Comparison of ENCODE assay signal across 9 cellular contexts in genomic region chr4:114384629-114385028, GRCh38.
DNase-seq lines count a peak whose midpoint lies in the region; ATAC-seq and TF ChIP-seq lines count a peak whose summit lies in the region.
"Had no signal": no experiment of that assay in that cellular context is flagged by ENCODE, and none has a peak within 500 bp of the region (broad histone marks: within the 10 kb centered on the region; RNA-seq: fewer than 3 reads in every experiment).

No MANE protein-coding gene starts in this region.

- H3K27ac ChIP-seq in ovary: no peak overlapping the region

- H3K4me1 ChIP-seq in ovary (ENCODE audit: insufficient read depth): no peaks in the 10 kb centered on the region

- H3K27me3 ChIP-seq in ovary (no peaks in the 10 kb centered on the region), MG63 (no peaks in the 10 kb centered on the region)

- H3K36me3 Mint-ChIP-seq in chondrocyte (ENCODE audit: low read depth) (no peaks in the 10 kb centered on the region), neural crest cell (ENCODE audit: low read depth) (no peaks in the 10 kb centered on the region)
- H3K36me3 Mint-ChIP-seq in effector memory CD8-positive, alpha-beta T cell (ENCODE audit: insufficient read depth): no peaks in the 10 kb centered on the region
- H3K36me3 Mint-ChIP-seq: naive B cell had no signal

- ATAC-seq in effector memory CD8-positive, alpha-beta T cell (replicated peaks): no peak

- H3K27me3 Mint-ChIP-seq in chondrocyte (ENCODE audit: low read depth) (peaks cover 16% of the 10 kb centered on the region), neural crest cell (ENCODE audit: low read depth) (no peaks in the 10 kb centered on the region)
- H3K27me3 Mint-ChIP-seq in effector memory CD8-positive, alpha-beta T cell: peaks cover 4 to 6% of the 10 kb centered on the region in 2 donors

- TF ChIP-seq POLR2A in NB4 (IDR thresholded peaks at IDR 0.05; ENCODE audit: extremely low read depth, insufficient read length): no peak
- no peak for TF ChIP-seq POLR2A in ovary (IDR thresholded peaks at IDR 0.05)

- no peaks in the 10 kb centered on the region for H3K9me3 ChIP-seq in ovary
- no peaks in the 10 kb centered on the region for H3K9me3 ChIP-seq in MG63

- H3K4me3 Mint-ChIP-seq in chondrocyte (ENCODE audit: unreplicated experiment) (no peak overlapping the region), neural crest cell (no peak overlapping the region)
- no peak overlapping the region for H3K4me3 Mint-ChIP-seq in effector memory CD8-positive, alpha-beta T cell
- H3K4me3 Mint-ChIP-seq: naive B cell had no signal

- TF ChIP-seq EP300 in ovary (IDR thresholded peaks at IDR 0.05): no peak

- H3K27ac Mint-ChIP-seq in chondrocyte (ENCODE audit: unreplicated experiment) (no peak overlapping the region), neural crest cell (ENCODE audit: unreplicated experiment) (no peak overlapping the region)
- H3K27ac Mint-ChIP-seq in effector memory CD8-positive, alpha-beta T cell: no peak overlapping the region
- H3K27ac Mint-ChIP-seq: naive B cell had no signal

- peaks cover 22% of the 10 kb centered on the region for H3K4me1 Mint-ChIP-seq in chondrocyte (ENCODE audit: low read depth)
- H3K4me1 Mint-ChIP-seq in neural crest cell: no peaks in the 10 kb centered on the region
- H3K4me1 Mint-ChIP-seq in effector memory CD8-positive, alpha-beta T cell (ENCODE audit: low read depth in 2 of 2): no peaks in the 10 kb centered on the region
- H3K4me1 Mint-ChIP-seq: naive B cell had no signal

- peak; percentile 25 for TF ChIP-seq CTCF in NB4 (IDR thresholded peaks at IDR 0.05; ENCODE audit: low read depth, low read length)
- peak; percentile 91 for TF ChIP-seq CTCF in chondrocyte (IDR thresholded peaks at IDR 0.05)
- peak; percentile 77 for TF ChIP-seq CTCF in neural crest cell (conservative IDR thresholded peaks at IDR 0.05)
- TF ChIP-seq CTCF in ovary (IDR thresholded peaks at IDR 0.05): no peak

- intact Hi-C loops in ovary (cut with DNase I): loop anchor here in 2 of 4 donors (5.0 kb wide), 2 partner anchors 432 to 628 kb away; no protein-coding TSS in a partner anchor

- H3K36me3 ChIP-seq in ovary (no peaks in the 10 kb centered on the region), MG63 (no peaks in the 10 kb centered on the region)

- H3K4me3 ChIP-seq in NB4 (ENCODE audit: low read depth, low read length) (no peak overlapping the region), ovary (no peak overlapping the region), MG63 (no peak overlapping the region)

- WGBS in ovary, 3 donors: 4 to 6% (median 6%) methylated on average over 4 of the region's 4 CpGs

- no peaks in the 10 kb centered on the region for H3K9me3 Mint-ChIP-seq in chondrocyte (ENCODE audit: low read depth)
- no peaks in the 10 kb centered on the region for H3K9me3 Mint-ChIP-seq in neural crest cell
- no peaks in the 10 kb centered on the region for H3K9me3 Mint-ChIP-seq in effector memory CD8-positive, alpha-beta T cell

- DNase-seq in DMS 273 (lab: John Stamatoyannopoulos, UW; ENCODE audit: unreplicated experiment) (peak; percentile 54), DMS 273 treated with DMSO at 0.1 percent for 48 hours (lab: John Stamatoyannopoulos, UW) (no peak), NB4 (ENCODE audit: low read depth) (peak; percentile 51), chondrocyte (ENCODE audit: low spot score) (no peak), neural crest cell (ENCODE audit: low read depth, low spot score) (no peak), ovary (no peak), MG63 (no peak)
- no peak for DNase-seq in effector memory CD8-positive, alpha-beta T cell
- DNase-seq: naive B cell had no signal

Comparison
In these comparisons a context has a peak if more than half of its experiments do, and no peak if none do; other contexts are left out.
1. DNase-seq: peak in DMS 273 (single experiment) and NB4 (single experiment); none in DMS 273 treated with DMSO at 0.1 percent for 48 hours (single experiment), chondrocyte (single experiment), neural crest cell (single experiment), ovary (0 of 5), MG63 (single experiment) and effector memory CD8-positive, alpha-beta T cell (0 of 3).
2. CTCF ChIP-seq: peak in NB4 (single experiment), chondrocyte (single experiment) and neural crest cell (single experiment); none in ovary (0 of 3).